Comparison of ENCODE assay signal across 22 cellular contexts in the genomic region with DNA sequence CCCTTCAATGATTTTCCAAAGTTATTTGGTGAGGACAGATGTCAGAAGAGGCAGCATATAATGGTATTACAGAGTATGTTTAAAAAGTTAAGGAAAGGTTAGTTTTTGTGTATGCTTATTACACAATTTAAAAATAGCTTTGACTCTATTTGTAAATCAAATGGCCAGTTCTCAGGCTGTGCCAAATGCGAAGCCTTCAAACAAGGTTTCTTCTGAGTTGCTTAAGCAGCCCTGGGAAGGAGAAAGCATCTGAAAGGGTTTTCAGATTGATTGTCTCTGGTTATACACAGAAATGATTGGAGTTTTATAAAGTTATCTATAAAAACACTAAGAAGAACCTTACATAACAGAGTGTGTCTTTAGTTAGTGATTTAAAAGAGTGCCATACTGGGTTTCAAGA.
"Had no signal": no experiment of that assay in that cellular context is flagged by ENCODE, and none has a peak within 500 bp of the region (broad histone marks: within the 10 kb centered on the region; RNA-seq: fewer than 3 reads in every experiment).

No MANE protein-coding gene starts in this region.

- H3K27ac Mint-ChIP-seq: activated CD4-positive, alpha-beta memory T cell treated with anti-CD3 and anti-CD28 coated beads, Interleukin-2, amount 10 ng/mL, durations not matched to agents 7 days and 5 days; activated naive CD4-positive, alpha-beta T cell treated with anti-CD3 and anti-CD28 coated beads, Interleukin-2, amount 50 U/mL, for 24 hours; T-helper 17 cell had no signal

- H3K27ac ChIP-seq: coronary artery, neutrophil, tibial artery had no signal

- H3K36me3 Mint-ChIP-seq: activated naive CD4-positive, alpha-beta T cell treated with anti-CD3 and anti-CD28 coated beads, Interleukin-2, amount 50 U/mL, for 24 hours; WTC11 had no signal

- H3K4me3 Mint-ChIP-seq: activated CD4-positive, alpha-beta memory T cell treated with anti-CD3 and anti-CD28 coated beads, Interleukin-2, amount 10 ng/mL, durations not matched to agents 7 days and 5 days; activated naive CD4-positive, alpha-beta T cell treated with anti-CD3 and anti-CD28 coated beads, Interleukin-2, amount 50 U/mL, for 24 hours; activated T-cell treated with anti-CD3 and anti-CD28 coated beads, Interleukin-2, amount 50 U/mL, for 4 hours; T-helper 17 cell; WTC11 had no signal

- ATAC-seq: activated T-cell treated with anti-CD3 and anti-CD28 coated beads, Interleukin-2, amount 50 U/mL, for 4 hours; left cardiac atrium; mucosa of descending colon; naive thymus-derived CD4-positive, alpha-beta T cell; right cardiac atrium; T-helper 17 cell; WTC11 had no signal

- H3K27me3 Mint-ChIP-seq: activated CD4-positive, alpha-beta memory T cell treated with anti-CD3 and anti-CD28 coated beads, Interleukin-2, amount 10 ng/mL, durations not matched to agents 7 days and 5 days; activated naive CD4-positive, alpha-beta T cell treated with anti-CD3 and anti-CD28 coated beads, Interleukin-2, amount 50 U/mL, for 24 hours had no signal

- H3K9me3 Mint-ChIP-seq: activated CD4-positive, alpha-beta memory T cell treated with anti-CD3 and anti-CD28 coated beads, Interleukin-2, amount 10 ng/mL, durations not matched to agents 7 days and 5 days; activated naive CD4-positive, alpha-beta T cell treated with anti-CD3 and anti-CD28 coated beads, Interleukin-2, amount 50 U/mL, for 24 hours; activated T-cell treated with anti-CD3 and anti-CD28 coated beads, Interleukin-2, amount 50 U/mL, for 4 hours; WTC11 had no signal

- H3K4me3 ChIP-seq: coronary artery, esophagus squamous epithelium, lung, mucosa of descending colon, tibial artery had no signal

- DNase-seq: activated CD4-positive, alpha-beta memory T cell treated with anti-CD3 and anti-CD28 coated beads, Interleukin-2, amount 10 ng/mL, durations not matched to agents 7 days and 5 days; activated CD4-positive, alpha-beta T cell treated with anti-CD3 and anti-CD28 coated beads for 4 hours; activated effector memory CD4-positive, alpha-beta T cell treated with Interleukin-2 at 50 U/mL for 16 hours; activated T-cell treated with anti-CD3 and anti-CD28 coated beads, Interleukin-2, amount 50 U/mL, for 4 hours; esophagus squamous epithelium; foreskin melanocyte; head of caudate nucleus; left cardiac atrium; mucosa of descending colon; naive thymus-derived CD4-positive, alpha-beta T cell; posterior cingulate gyrus; right cardiac atrium; small intestine; stimulated activated CD4-positive, alpha-beta T cell treated with anti-CD3 and anti-CD28 coated beads, Interleukin-4, amount 100 ng/mL, for 24 hours; stimulated activated naive CD4-positive, alpha-beta T cell; T-helper 17 cell; tibial artery had no signal

- H3K9me3 ChIP-seq: esophagus squamous epithelium, mucosa of descending colon, neutrophil, tibial artery had no signal

- H3K36me3 ChIP-seq: esophagus squamous epithelium, neutrophil, tibial artery had no signal

- H3K27me3 ChIP-seq: esophagus squamous epithelium, neutrophil, tibial artery had no signal
